In the genomic region with DNA sequence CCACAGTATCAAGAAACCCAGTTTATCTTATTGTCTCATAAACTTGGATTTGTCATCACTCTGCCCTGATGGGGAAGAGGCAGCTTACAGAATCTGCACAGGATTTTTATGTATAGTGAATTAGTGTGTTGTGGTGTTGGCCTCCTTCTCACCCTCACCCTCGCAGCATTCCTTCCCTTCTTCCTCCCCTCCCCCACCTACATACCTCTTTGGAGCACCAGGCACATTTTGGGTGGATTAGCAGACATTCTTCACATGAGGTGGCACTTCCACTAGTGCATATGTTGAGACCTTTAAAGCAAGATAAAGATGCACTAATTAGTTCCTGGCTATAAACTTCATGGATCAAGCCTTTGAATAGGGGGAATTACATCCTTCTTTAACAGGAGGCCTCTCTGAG, we compare ENCODE assay signal across 21 cellular contexts.
"Had no signal": no experiment of that assay in that cellular context is flagged by ENCODE, and none has a peak within 500 bp of the region (broad histone marks: within the 10 kb centered on the region; RNA-seq: fewer than 3 reads in every experiment).

No MANE protein-coding gene starts in this region.

- H3K36me3 Mint-ChIP-seq: activated naive CD4-positive, alpha-beta T cell treated with anti-CD3 and anti-CD28 coated beads, Interleukin-2, amount 50 U/mL, for 72 hours; naive thymus-derived CD4-positive, alpha-beta T cell; stimulated activated memory B cell treated with anti-CD40 and anti-IgM and Interleukin-4, amounts not matched to agents 10 μg/mL and 1 μg/mL and 100 μg/mL, for 72 hours had no signal

- H3K36me3 ChIP-seq: left lung, neutrophil, pancreas had no signal

- H3K9me3 Mint-ChIP-seq: activated naive CD4-positive, alpha-beta T cell treated with anti-CD3 and anti-CD28 coated beads, Interleukin-2, amount 50 U/mL, for 72 hours; activated T-helper 1 cell treated with anti-CD3 and anti-CD28 coated beads, Interleukin-12 subunit alpha, Interleukin-12 subunit beta, Interleukin-2, Interleukin-4 antibody, amounts not matched to agents 30 ng/mL and 10 ng/mL and 1 ng/mL, durations not matched to agents 14 hours and 24 hours and 36 hours; naive thymus-derived CD4-positive, alpha-beta T cell; stimulated activated memory B cell treated with anti-CD40 and anti-IgM and Interleukin-4, amounts not matched to agents 10 μg/mL and 1 μg/mL and 100 μg/mL, for 72 hours had no signal

- H3K27me3 ChIP-seq: body of pancreas, left lung, neutrophil, pancreas, right lobe of liver had no signal

- H3K9me3 ChIP-seq: body of pancreas, left lung, mucosa of descending colon, neutrophil, pancreas, right lobe of liver had no signal

- H3K27ac Mint-ChIP-seq: activated CD4-positive, alpha-beta T cell treated with anti-CD3 and anti-CD28 coated beads for 36 hours; activated naive CD4-positive, alpha-beta T cell treated with anti-CD3 and anti-CD28 coated beads, Interleukin-2, amount 50 U/mL, for 72 hours; activated T-helper 1 cell treated with anti-CD3 and anti-CD28 coated beads, Interleukin-12 subunit alpha, Interleukin-12 subunit beta, Interleukin-2, Interleukin-4 antibody, amounts not matched to agents 30 ng/mL and 10 ng/mL and 1 ng/mL, durations not matched to agents 14 hours and 24 hours and 36 hours; naive thymus-derived CD4-positive, alpha-beta T cell; stimulated activated memory B cell treated with anti-CD40 and anti-IgM and Interleukin-4, amounts not matched to agents 10 μg/mL and 1 μg/mL and 100 μg/mL, for 72 hours had no signal

- H3K4me3 ChIP-seq: body of pancreas, left lung, mucosa of descending colon, pancreas, right lobe of liver had no signal

- DNase-seq: activated CD4-positive, alpha-beta T cell treated with anti-CD3 and anti-CD28 coated beads for 36 hours; activated CD4-positive, alpha-beta T cell treated with anti-CD3 and anti-CD28 coated beads, Interleukin-2, amount 50 U/mL, for 48 hours; activated gamma-delta T cell treated with Interleukin-2 at 50 U/mL for 16 hours; activated T-cell treated with anti-CD3 and anti-CD28 coated beads for 4 hours; amniotic stem cell; body of pancreas; caudate nucleus; head of caudate nucleus; left lung; mammary epithelial cell; mucosa of descending colon; naive thymus-derived CD4-positive, alpha-beta T cell; pancreas; right lobe of liver; stimulated activated CD4-positive, alpha-beta T cell treated with anti-CD3 and anti-CD28 coated beads, Interleukin-4, amount 100 ng/mL, for 4 hours; SW 1271; T-helper 2 cell had no signal

- ATAC-seq: activated CD4-positive, alpha-beta T cell treated with anti-CD3 and anti-CD28 coated beads for 36 hours; activated naive CD4-positive, alpha-beta T cell treated with anti-CD3 and anti-CD28 coated beads, Interleukin-2, amount 50 U/mL, for 72 hours; body of pancreas; left lung; mucosa of descending colon; naive thymus-derived CD4-positive, alpha-beta T cell; pancreas; right lobe of liver; stimulated activated memory B cell treated with anti-CD40 and anti-IgM and Interleukin-4, amounts not matched to agents 10 μg/mL and 1 μg/mL and 100 μg/mL, for 72 hours had no signal

- H3K4me3 Mint-ChIP-seq: activated CD4-positive, alpha-beta T cell treated with anti-CD3 and anti-CD28 coated beads for 36 hours; activated T-helper 1 cell treated with anti-CD3 and anti-CD28 coated beads, Interleukin-12 subunit alpha, Interleukin-12 subunit beta, Interleukin-2, Interleukin-4 antibody, amounts not matched to agents 30 ng/mL and 10 ng/mL and 1 ng/mL, durations not matched to agents 14 hours and 24 hours and 36 hours; naive thymus-derived CD4-positive, alpha-beta T cell; stimulated activated memory B cell treated with anti-CD40 and anti-IgM and Interleukin-4, amounts not matched to agents 10 μg/mL and 1 μg/mL and 100 μg/mL, for 72 hours had no signal

- H3K27ac ChIP-seq: body of pancreas, left lung, neutrophil, pancreas, right lobe of liver had no signal

- H3K4me1 Mint-ChIP-seq: activated CD4-positive, alpha-beta T cell treated with anti-CD3 and anti-CD28 coated beads for 36 hours; stimulated activated memory B cell treated with anti-CD40 and anti-IgM and Interleukin-4, amounts not matched to agents 10 μg/mL and 1 μg/mL and 100 μg/mL, for 72 hours had no signal
